ENCODE assay signal across 9 cellular contexts in genomic region chr17:7218774-7219173, GRCh38. TPM values are rescaled to one million over a fixed set of nuclear protein-coding genes. Genes with fewer than 3 reads are reported as not detected.
DNase-seq lines count a peak whose midpoint lies in the region; ATAC-seq and TF ChIP-seq lines count a peak whose summit lies in the region.
"Had no signal": no experiment of that assay in that cellular context is flagged by ENCODE, and none has a peak within 500 bp of the region (broad histone marks: within the 10 kb centered on the region; RNA-seq: fewer than 3 reads in every experiment).

No MANE protein-coding gene starts in this region.

- H3K36me3 Mint-ChIP-seq in CD4-positive, alpha-beta memory T cell: peaks cover 4 to 26% of the 10 kb centered on the region in 2 donors
- peaks cover 27% of the 10 kb centered on the region for H3K36me3 Mint-ChIP-seq in endodermal cell (ENCODE audit: low read depth)

- H3K27ac ChIP-seq in CD4-positive, alpha-beta memory T cell (ENCODE audit: low read depth, low read length): peak overlapping the region; percentile 80
- H3K27ac ChIP-seq in endodermal cell (ENCODE audit: low read depth, low read length) (no peak overlapping the region), osteoblast (ENCODE audit: low read depth, low read length) (peak overlapping the region; percentile 94)

- peak in 1 of 5 donors; percentile 11 for DNase-seq in CD4-positive, alpha-beta memory T cell
- DNase-seq in NT2/D1 (ENCODE audit: low read depth, low spot score) (no peak), endodermal cell (no peak), osteoblast (ENCODE audit: insufficient read length, low spot score, missing footprints) (no peak), sciatic nerve (ENCODE audit: low spot score) (no peak)
- DNase-seq: stimulated activated CD4-positive, alpha-beta T cell treated with anti-CD3 and anti-CD28 coated beads, Interleukin-1b, Interleukin-23, amount 100 ng/mL, for 48 hours had no signal

- H3K4me3 Mint-ChIP-seq in CD4-positive, alpha-beta memory T cell: peak overlapping the region in 7 of 8 donors; percentile 45 to 98 (median 90)
- peak overlapping the region; percentile 86 for H3K4me3 Mint-ChIP-seq in endodermal cell

- H3K9ac ChIP-seq in NT2/D1 (ENCODE audit: insufficient read length, low read depth): peak overlapping the region; percentile 92
- no peak overlapping the region for H3K9ac ChIP-seq in endodermal cell (ENCODE audit: extremely low read depth, low read length, poor library complexity, severe bottlenecking)

- peaks cover 34 to 75% (median 50%) of the 10 kb centered on the region in 4 donors for H3K4me1 Mint-ChIP-seq in CD4-positive, alpha-beta memory T cell
- peaks cover 42% of the 10 kb centered on the region for H3K4me1 Mint-ChIP-seq in endodermal cell

- POLR2A ChIA-PET in CD4-positive, alpha-beta memory T cell (lab: Charles Lee; ENCODE audit: partially characterized antibody): interaction anchor here (1.1 to 15.3 kb wide), 9 partner anchors 11 to 365 kb away, joined by 3 to 435 read pairs (median 9); partner anchors contain the start of genes ACAP1, CTDNEP1, DVL2 and ELP5

- H3K27me3 Mint-ChIP-seq in CD4-positive, alpha-beta memory T cell: peaks cover 0 to 3% of the 10 kb centered on the region in 2 donors
- no peaks in the 10 kb centered on the region for H3K27me3 Mint-ChIP-seq in endodermal cell (ENCODE audit: insufficient read depth)

- peak overlapping the region in 5 of 7 donors; percentile 61 to 99 (median 98) for H3K27ac Mint-ChIP-seq in CD4-positive, alpha-beta memory T cell
- peak overlapping the region; percentile 22 for H3K27ac Mint-ChIP-seq in endodermal cell

- no peak overlapping the region for H2AFZ ChIP-seq in osteoblast (ENCODE audit: low read length)

- H4K20me1 ChIP-seq in osteoblast (ENCODE audit: insufficient read depth, low read length): peaks cover 61% of the 10 kb centered on the region

- TF ChIP-seq CTCF in endodermal cell (conservative IDR thresholded peaks at IDR 0.05) (no peak), osteoblast (IDR thresholded peaks at IDR 0.05; ENCODE audit: extremely low read depth, low read depth, low read length) (no peak)

- WGBS in endodermal cell (ENCODE audit: insufficient coverage in 1 of 2, insufficient read length in 1 of 2), 2 experiments: 73 to 100% methylated on average over 1 to 5 of the region's 5 CpGs

- H3K4me3 ChIP-seq in CD4-positive, alpha-beta memory T cell (ENCODE audit: low read length in 2 of 2): no peak overlapping the region
- no peak overlapping the region for H3K4me3 ChIP-seq in NT2/D1 (ENCODE audit: insufficient read length, low read depth)
- peak overlapping the region; percentile 87 for H3K4me3 ChIP-seq in endodermal cell (ENCODE audit: low read length)
- no peak overlapping the region for H3K4me3 ChIP-seq in osteoblast (ENCODE audit: insufficient read depth, low read length)

- no peak overlapping the region for H3K4me2 ChIP-seq in osteoblast (ENCODE audit: insufficient read depth, low read length)

- H3K79me2 ChIP-seq in osteoblast (ENCODE audit: insufficient read depth, low read length): peaks cover 59% of the 10 kb centered on the region

- no peaks in the 10 kb centered on the region for H3K9me3 ChIP-seq in CD4-positive, alpha-beta memory T cell (ENCODE audit: control insufficient read depth in 1 of 2, low read length in 2 of 2)
- H3K9me3 ChIP-seq in NT2/D1 (ENCODE audit: insufficient read depth, low read length) (no peaks in the 10 kb centered on the region), endodermal cell (ENCODE audit: control insufficient read depth, low read length) (no peaks in the 10 kb centered on the region), osteoblast (ENCODE audit: low read depth, low read length) (no peaks in the 10 kb centered on the region)

- peaks cover 0 to 3% (median 0%) of the 10 kb centered on the region in 8 donors for H3K9me3 Mint-ChIP-seq in CD4-positive, alpha-beta memory T cell
- no peaks in the 10 kb centered on the region for H3K9me3 Mint-ChIP-seq in endodermal cell

- CTCF ChIA-PET in CD4-positive, alpha-beta memory T cell (lab: Charles Lee; ENCODE audit: partially characterized antibody): interaction anchor here (1.3 to 5.9 kb wide), 4 partner anchors 14 to 171 kb away, joined by 3 to 79 read pairs (median 26); partner anchors contain the start of genes DVL2 and GABARAP

- ATAC-seq in HG02885 (IDR thresholded peaks at IDR 0.05; ENCODE audit: poor library complexity, unreplicated experiment) (no peak), GM18870 (IDR thresholded peaks at IDR 0.05; ENCODE audit: unreplicated experiment) (no peak), GM21717 (IDR thresholded peaks at IDR 0.05; ENCODE audit: unreplicated experiment) (no peak), sciatic nerve (no peak)

- H3K4me1 ChIP-seq in CD4-positive, alpha-beta memory T cell (ENCODE audit: insufficient read depth, low read length): peaks cover 62% of the 10 kb centered on the region
- peaks cover 19% of the 10 kb centered on the region for H3K4me1 ChIP-seq in NT2/D1 (ENCODE audit: insufficient read depth, insufficient read length)
- H3K4me1 ChIP-seq in endodermal cell (ENCODE audit: control insufficient read depth, insufficient read depth, low read length): peaks cover 16% of the 10 kb centered on the region
- H3K4me1 ChIP-seq in osteoblast (ENCODE audit: insufficient read depth, low read length): peaks cover 59% of the 10 kb centered on the region

- intact Hi-C loops in CD4-positive, alpha-beta memory T cell (cut with micrococcal nuclease): loop anchor here (1.0 kb wide), 1 partner anchor 16 kb away; the partner anchor contains the start of gene DVL2
- intact Hi-C loops in sciatic nerve (cut with DNase I): no loop called here

- H3K27me3 ChIP-seq in CD4-positive, alpha-beta memory T cell (ENCODE audit: insufficient read depth, low read length): no peaks in the 10 kb centered on the region
- H3K27me3 ChIP-seq in NT2/D1 (ENCODE audit: insufficient read depth, insufficient read length): no peaks in the 10 kb centered on the region
- H3K27me3 ChIP-seq in endodermal cell (ENCODE audit: control insufficient read depth, insufficient read depth, low read length, poor library complexity, severe bottlenecking): no peaks in the 10 kb centered on the region
- no peaks in the 10 kb centered on the region for H3K27me3 ChIP-seq in osteoblast (ENCODE audit: insufficient read depth, low read length)

- peaks cover 18% of the 10 kb centered on the region for H3K36me3 ChIP-seq in CD4-positive, alpha-beta memory T cell (ENCODE audit: insufficient read depth, low read length)
- H3K36me3 ChIP-seq in NT2/D1 (ENCODE audit: insufficient read depth, insufficient read length, low read length) (peaks cover 32% of the 10 kb centered on the region), endodermal cell (ENCODE audit: control insufficient read depth, insufficient read depth, low read length) (peaks cover 25% of the 10 kb centered on the region), osteoblast (ENCODE audit: insufficient read depth, low read length) (peaks cover 32% of the 10 kb centered on the region)

RNA-seq across cellular contexts. Expression of gene DLG4, which starts 0.9 kb away (rescaled TPM):
- total RNA-seq in CD4-positive, alpha-beta memory T cell: 1 to 10 TPM; 7.2 to 7.6 TPM
- under 1 TPM; 0.44 to 0.50 TPM for polyA plus RNA-seq in CD4-positive, alpha-beta memory T cell
- total RNA-seq in endodermal cell (10 to 100 TPM; 35.1 to 68.5 TPM), osteoblast (10.1 and 11.8 TPM in 2 replicates), sciatic nerve (32.2 TPM)
- polyA plus RNA-seq in endodermal cell (2013, experiment 1 of 2): 76.0 TPM
- polyA plus RNA-seq in endodermal cell (2013, experiment 2 of 2): 59.6 TPM

RNA-seq across cellular contexts. Expression of gene ACADVL, which starts 1.0 kb away (rescaled TPM):
- total RNA-seq in CD4-positive, alpha-beta memory T cell: 100 to 1,000 TPM; 340 to 342 TPM
- 100 to 1,000 TPM; 110 to 118 TPM for polyA plus RNA-seq in CD4-positive, alpha-beta memory T cell
- total RNA-seq in endodermal cell (100 to 1,000 TPM; 337 to 459 TPM), osteoblast (162 and 163 TPM in 2 replicates), sciatic nerve (321 TPM)
- 272 TPM for polyA plus RNA-seq in endodermal cell (2013, experiment 1 of 2)
- 222 TPM for polyA plus RNA-seq in endodermal cell (2013, experiment 2 of 2)

RNA-seq across cellular contexts. Expression of gene DVL2, which starts 15.5 kb away (rescaled TPM):
- total RNA-seq in CD4-positive, alpha-beta memory T cell: 10 to 100 TPM; 75.1 to 76.8 TPM
- polyA plus RNA-seq in CD4-positive, alpha-beta memory T cell: 10 to 100 TPM; 22.0 to 23.7 TPM
- total RNA-seq in endodermal cell: 100 to 1,000 TPM in 1 of 2 donors, 10 to 100 TPM in 1; 98.2 to 116 TPM
- 77.0 TPM for polyA plus RNA-seq in endodermal cell (2013, experiment 1 of 2)
- 76.3 TPM for polyA plus RNA-seq in endodermal cell (2013, experiment 2 of 2)
- 106 and 123 TPM in 2 replicates for total RNA-seq in osteoblast
- 49.1 TPM for total RNA-seq in sciatic nerve

RNA-seq across cellular contexts. Expression of gene PHF23, which starts 20.5 kb away (rescaled TPM):
- 10 to 100 TPM; 45.8 to 55.8 TPM for total RNA-seq in CD4-positive, alpha-beta memory T cell
- 10 to 100 TPM; 11.4 to 29.8 TPM for polyA plus RNA-seq in CD4-positive, alpha-beta memory T cell
- total RNA-seq in endodermal cell (10 to 100 TPM; 67.3 to 71.6 TPM), osteoblast (53.2 and 55.4 TPM in 2 replicates), sciatic nerve (23.8 TPM)
- 59.3 TPM for polyA plus RNA-seq in endodermal cell (2013, experiment 1 of 2)
- polyA plus RNA-seq in endodermal cell (2013, experiment 2 of 2): 53.4 TPM

RNA-seq across cellular contexts. Expression of gene GABARAP, which starts 23.5 kb away (rescaled TPM):
- 100 to 1,000 TPM; 324 to 327 TPM for total RNA-seq in CD4-positive, alpha-beta memory T cell
- polyA plus RNA-seq in CD4-positive, alpha-beta memory T cell: 100 to 1,000 TPM; 741 to 896 TPM
- 100 to 1,000 TPM; 264 to 317 TPM for total RNA-seq in endodermal cell
- polyA plus RNA-seq in endodermal cell (2013, experiment 1 of 2): 671 TPM
- 581 TPM for polyA plus RNA-seq in endodermal cell (2013, experiment 2 of 2)
- total RNA-seq in osteoblast: 396 and 422 TPM in 2 replicates
- total RNA-seq in sciatic nerve: 397 TPM
